ENCODE assay signal across 16 cellular contexts in genomic region chr3:194305356-194306108, GRCh38. TPM values are rescaled to one million over a fixed set of nuclear protein-coding genes. Genes with fewer than 3 reads are reported as not detected.
A peak's percentile ranks its signal among the peaks of the same experiment; 100 is the strongest.
DNase-seq lines count a peak whose midpoint lies in the region; ATAC-seq, FAIRE-seq and TF ChIP-seq lines count a peak whose summit lies in the region.
"Had no signal": no experiment of that assay in that cellular context is flagged by ENCODE, and none has a peak within 500 bp of the region (broad histone marks: within the 10 kb centered on the region; RNA-seq: fewer than 3 reads in every experiment).

No MANE protein-coding gene starts in this region.

- H3K9me3 Mint-ChIP-seq in activated naive CD4-positive, alpha-beta T cell treated with anti-CD3 and anti-CD28 coated beads, Interleukin-2, amount 50 U/mL, for 24 hours: no peaks in the 10 kb centered on the region
- peaks cover 0 to 4% of the 10 kb centered on the region in 2 donors for H3K9me3 Mint-ChIP-seq in activated naive CD4-positive, alpha-beta T cell treated with anti-CD3 and anti-CD28 coated beads, Interleukin-2, amount 50 U/mL, for 72 hours
- H3K9me3 Mint-ChIP-seq in stimulated activated effector memory CD8-positive, alpha-beta T cell treated with anti-CD3 and anti-CD28 coated beads, Interleukin-12 subunit alpha, Interleukin-12 subunit beta, amount 100 ng/mL, for 72 hours: no peaks in the 10 kb centered on the region

- no peak for FAIRE-seq in GM12878 (lab: Jason Lieb, UNC)

- 97% methylated on average over 11 of the region's 11 CpGs for WGBS in GM12878 (ENCODE audit: insufficient coverage, insufficient replicate concordance, low lambda C conversion rate, missing lambda C conversion rate)
- WGBS in prostate gland: 87% methylated on average over 11 of the region's 11 CpGs

- no peaks in the 10 kb centered on the region for H3K79me2 ChIP-seq in GM12878 (ENCODE audit: control insufficient read depth, insufficient read depth, low read length)
- H3K79me2 ChIP-seq: parathyroid adenoma had no signal

- H3K27me3 Mint-ChIP-seq in activated naive CD4-positive, alpha-beta T cell treated with anti-CD3 and anti-CD28 coated beads, Interleukin-2, amount 50 U/mL, for 24 hours: no peaks in the 10 kb centered on the region

- no peaks in the 10 kb centered on the region for H4K20me1 ChIP-seq in GM12878 (ENCODE audit: control insufficient read depth, insufficient read depth)

- no peaks in the 10 kb centered on the region; the same call in 2 of the 3 replicates for H3K9me3 ChIP-seq in GM12878 (replicated peaks; ENCODE audit: control insufficient read depth, insufficient read depth, low read length)
- H3K9me3 ChIP-seq in BE2C: no peaks in the 10 kb centered on the region
- no peaks in the 10 kb centered on the region for H3K9me3 ChIP-seq in prostate gland
- H3K9me3 ChIP-seq: mucosa of descending colon, SJCRH30 had no signal

- SMC1A ChIA-PET in GM12878 (lab: Charles Lee; ENCODE audit: uncharacterized antibody, unreplicated experiment): interaction anchor here (1.3 to 2.1 kb wide), 3 partner anchors 9 to 223 kb away, joined by 3 to 9 read pairs (median 3); no protein-coding TSS in a partner anchor

- RAD21 ChIA-PET in GM12878 (lab: Charles Lee; ENCODE audit: unreplicated experiment): interaction anchor here (1.0 to 1.8 kb wide), 2 partner anchors 10 to 170 kb away, joined by 3 to 4 read pairs; no protein-coding TSS in a partner anchor

- no peak for TF ChIP-seq RAD21 in GM12878 (IDR thresholded peaks at IDR 0.05; ENCODE audit: insufficient read depth, low read depth, low read length)

- no peak for TF ChIP-seq EP300 in GM12878 (IDR thresholded peaks at IDR 0.05; ENCODE audit: borderline replicate concordance in 1 of 2, control insufficient read depth in 1 of 2, low read depth in 2 of 2, low read length in 2 of 2)

- no peak for ATAC-seq in activated naive CD4-positive, alpha-beta T cell treated with anti-CD3 and anti-CD28 coated beads, Interleukin-2, amount 50 U/mL, for 72 hours
- ATAC-seq in GM12878 (no peak), HG02840 (IDR thresholded peaks at IDR 0.05; ENCODE audit: low FRiP score, unreplicated experiment) (no peak)
- no peak for ATAC-seq in stimulated activated effector memory CD8-positive, alpha-beta T cell treated with anti-CD3 and anti-CD28 coated beads, Interleukin-12 subunit alpha, Interleukin-12 subunit beta, amount 100 ng/mL, for 72 hours

- peak overlapping the region; percentile 36; the same call in 1 of the 2 replicates for H3K9ac ChIP-seq in GM12878 (ENCODE audit: control insufficient read depth, insufficient read depth, low read length)
- H3K9ac ChIP-seq: parathyroid adenoma had no signal

- H3K4me3 Mint-ChIP-seq in activated naive CD4-positive, alpha-beta T cell treated with anti-CD3 and anti-CD28 coated beads, Interleukin-2, amount 50 U/mL, for 24 hours: peak overlapping the region; percentile 20
- peak overlapping the region; percentile 64 for H3K4me3 Mint-ChIP-seq in stimulated activated effector memory CD8-positive, alpha-beta T cell treated with anti-CD3 and anti-CD28 coated beads, Interleukin-12 subunit alpha, Interleukin-12 subunit beta, amount 100 ng/mL, for 72 hours

- POLR2A ChIA-PET in GM12878 (lab: Charles Lee): no interaction called here

- BruUV-seq in GM12878 (replicated peaks; lab: Mats Ljungman, UMichigan): no TSS peak

- CTCF ChIA-PET in GM12878 (lab: Yijun Ruan, JAX): interaction anchor here (0.6 to 1.6 kb wide), 4 partner anchors 10 to 642 kb away, joined by 3 read pairs; no protein-coding TSS in a partner anchor

- H3K4me1 ChIP-seq in GM12878 (ENCODE audit: control insufficient read depth, insufficient read depth, low read length): peaks cover 46% of the 10 kb centered on the region
- peaks cover 25% of the 10 kb centered on the region for H3K4me1 ChIP-seq in BE2C
- H3K4me1 ChIP-seq in prostate gland (replicated peaks): no peaks in the 10 kb centered on the region
- H3K4me1 ChIP-seq: SJCRH30 had no signal

- H3K36me3 ChIP-seq in GM12878 (ENCODE audit: control insufficient read depth in 2 of 2, insufficient read depth in 2 of 2, low read length in 1 of 2) (no peaks in the 10 kb centered on the region), BE2C (no peaks in the 10 kb centered on the region), prostate gland (no peaks in the 10 kb centered on the region)
- H3K36me3 ChIP-seq: SJCRH30 had no signal

- intact Hi-C loops in GM12878 (cut with micrococcal nuclease; ENCODE audit: unreplicated experiment) (loop anchor here (2.0 to 5.0 kb wide), 2 partner anchors 123 to 169 kb away; partner anchors contain the start of gene HES1), prostate gland (cut with DNase I) (no loop called here)

- H3K27ac Mint-ChIP-seq in activated naive CD4-positive, alpha-beta T cell treated with anti-CD3 and anti-CD28 coated beads, Interleukin-2, amount 50 U/mL, for 24 hours: no peak overlapping the region
- no peak overlapping the region for H3K27ac Mint-ChIP-seq in activated naive CD4-positive, alpha-beta T cell treated with anti-CD3 and anti-CD28 coated beads, Interleukin-2, amount 50 U/mL, for 72 hours
- H3K27ac Mint-ChIP-seq in stimulated activated effector memory CD8-positive, alpha-beta T cell treated with anti-CD3 and anti-CD28 coated beads, Interleukin-12 subunit alpha, Interleukin-12 subunit beta, amount 100 ng/mL, for 72 hours: peak overlapping the region; percentile 30

- H3K4me3 ChIP-seq in Jurkat, Clone E6-1 (ENCODE audit: low read length): peak overlapping the region; percentile 4; the same call in 1 of the 2 replicates
- H3K4me3 ChIP-seq in GM12878 (no peak overlapping the region), BE2C (ENCODE audit: low read depth, low read length) (no peak overlapping the region), prostate gland (no peak overlapping the region)
- H3K4me3 ChIP-seq: mucosa of descending colon, SJCRH30 had no signal

- in situ Hi-C loops in GM12878 (cut with MboI): loop anchor here (5.0 kb wide), 1 partner anchor 168 kb away; the partner anchor contains the start of gene HES1

- H3K27me3 ChIP-seq in GM12878 (replicated peaks in 1 of 2; ENCODE audit: control insufficient read depth in 2 of 2, insufficient read depth in 2 of 2, low read length in 1 of 2) (no peaks in the 10 kb centered on the region), BE2C (no peaks in the 10 kb centered on the region), prostate gland (replicated peaks; ENCODE audit: insufficient read depth) (no peaks in the 10 kb centered on the region)
- H3K27me3 ChIP-seq: SJCRH30 had no signal

- H3K36me3 Mint-ChIP-seq in activated naive CD4-positive, alpha-beta T cell treated with anti-CD3 and anti-CD28 coated beads, Interleukin-2, amount 50 U/mL, for 24 hours: no peaks in the 10 kb centered on the region
- H3K36me3 Mint-ChIP-seq in activated naive CD4-positive, alpha-beta T cell treated with anti-CD3 and anti-CD28 coated beads, Interleukin-2, amount 50 U/mL, for 72 hours: peaks cover 0 to 6% of the 10 kb centered on the region in 2 donors
- no peaks in the 10 kb centered on the region for H3K36me3 Mint-ChIP-seq in stimulated activated effector memory CD8-positive, alpha-beta T cell treated with anti-CD3 and anti-CD28 coated beads, Interleukin-12 subunit alpha, Interleukin-12 subunit beta, amount 100 ng/mL, for 72 hours

- peaks cover 31% of the 10 kb centered on the region for H3K4me1 Mint-ChIP-seq in activated naive CD4-positive, alpha-beta T cell treated with anti-CD3 and anti-CD28 coated beads, Interleukin-2, amount 50 U/mL, for 24 hours
- peaks cover 31% of the 10 kb centered on the region for H3K4me1 Mint-ChIP-seq in stimulated activated effector memory CD8-positive, alpha-beta T cell treated with anti-CD3 and anti-CD28 coated beads, Interleukin-12 subunit alpha, Interleukin-12 subunit beta, amount 100 ng/mL, for 72 hours

- TF ChIP-seq POLR2A in GM12878 (IDR thresholded peaks at IDR 0.05; ENCODE audit: low read depth, low read length): no peak
- TF ChIP-seq POLR2A in prostate gland (IDR thresholded peaks at IDR 0.05): no peak

- H3K4me2 ChIP-seq in GM12878 (ENCODE audit: control insufficient read depth, insufficient read depth): peak overlapping the region; percentile 66

- no peak for DNase-seq in activated naive CD4-positive, alpha-beta T cell treated with anti-CD3 and anti-CD28 coated beads, Interleukin-2, amount 50 U/mL, for 72 hours (ENCODE audit: low spot score in 2 of 2)
- peak; percentile 94 for DNase-seq in Jurkat, Clone E6-1 (ENCODE audit: low read depth, low spot score)
- DNase-seq in GM12878 (ENCODE audit: low read depth, low spot score): no peak
- no peak for DNase-seq in stimulated activated effector memory CD8-positive, alpha-beta T cell treated with anti-CD3 and anti-CD28 coated beads, Interleukin-12 subunit alpha, Interleukin-12 subunit beta, amount 100 ng/mL, for 72 hours (ENCODE audit: low spot score in 2 of 2)
- DNase-seq in BE2C: no peak
- no peak for DNase-seq in prostate gland (ENCODE audit: low spot score)
- DNase-seq: amygdala, kidney glomerular epithelial cell, mucosa of descending colon, SJCRH30, substantia nigra had no signal

- H2AFZ ChIP-seq in GM12878 (ENCODE audit: control insufficient read depth, low read depth, low read length): no peak overlapping the region
- H2AFZ ChIP-seq: parathyroid adenoma had no signal

- TF ChIP-seq CTCF in GM12878 (IDR thresholded peaks at IDR 0.05 in 2 of 3, conservative IDR thresholded peaks at IDR 0.05 in 1 of 3; ENCODE audit: control insufficient read depth in 2 of 3, extremely low read depth in 1 of 3, insufficient read depth in 1 of 3, low read depth in 3 of 3, low read length in 3 of 3) (no peak), BE2C (IDR thresholded peaks at IDR 0.05; ENCODE audit: low read depth, low read length) (no peak), prostate gland (IDR thresholded peaks at IDR 0.05) (no peak)

- H3K27ac ChIP-seq in GM12878 (ENCODE audit: control insufficient read depth, insufficient read depth) (peak overlapping the region; percentile 75), prostate gland (no peak overlapping the region)
- H3K27ac ChIP-seq: parathyroid adenoma, SJCRH30 had no signal

RNA-seq across cellular contexts. Expression of gene CPN2, which starts 45.6 kb away (rescaled TPM):
- not detected for total RNA-seq in activated naive CD4-positive, alpha-beta T cell treated with anti-CD3 and anti-CD28 coated beads, Interleukin-2, amount 50 U/mL, for 72 hours
- not detected for polyA plus RNA-seq in Jurkat, Clone E6-1 (2012; ENCODE audit: insufficient read depth, insufficient read length)
- not detected in 2 replicates for total RNA-seq in GM12878 (2013; cell fraction: nucleolus; rRNA removed)
- not detected in 2 replicates for total RNA-seq in GM12878 (2014; rRNA removed)
- total RNA-seq in GM12878 (2014; rRNA removed; fragmentation: Illumina TruSeq; extraction: Trizol): not detected in 2 replicates
- 0.05 TPM in 1 of 2 replicates, not detected in the other for total RNA-seq in GM12878 (2021)
- not detected for polyA plus RNA-seq in GM12878 (2011; ENCODE audit: low read depth)
- polyA plus RNA-seq in GM12878 (2011; rRNA removed): not detected in 2 replicates
- polyA plus RNA-seq in GM12878 (2011; cell fraction: cytosol; rRNA removed): not detected in 2 replicates
- not detected in 2 replicates for polyA plus RNA-seq in GM12878 (2011; cell fraction: nucleus; rRNA removed)
- not detected in 2 replicates for polyA plus RNA-seq in GM12878 (2012)
- not detected in 2 replicates for polyA plus RNA-seq in GM12878 (2014; fragmentation: Illumina TruSeq; extraction: Trizol)
- not detected for polyA plus RNA-seq in GM12878 (2014; fragmentation: Nextera tagmentation; extraction: Ambion mirVana)
- not detected in 2 replicates for polyA plus RNA-seq in GM12878 (2014; rRNA removed)
- polyA plus RNA-seq in GM12878 (2016; fragmentation: Nextera tagmentation; extraction: Ambion mirVana): not detected
- not detected in 2 replicates for polyA minus RNA-seq in GM12878 (2011; rRNA and poly(A)+ RNA removed)
- polyA minus RNA-seq in GM12878 (2011; cell fraction: cytosol; rRNA and poly(A)+ RNA removed): not detected in 2 replicates
- polyA minus RNA-seq in GM12878 (2011; cell fraction: nucleus; rRNA and poly(A)+ RNA removed): not detected in 2 replicates
- not detected for polyA plus RNA-seq in BE2C (2012; ENCODE audit: insufficient read depth, insufficient read length, low read depth)
- total RNA-seq in prostate gland: 1 to 10 TPM in 1 of 2 donors, not detected in 1; 1.3 TPM
- total RNA-seq: chondrocyte, epithelial cell of proximal tubule, SJCRH30 had no signal
